Comparison of ENCODE assay signal across 8 cellular contexts in the genomic region with DNA sequence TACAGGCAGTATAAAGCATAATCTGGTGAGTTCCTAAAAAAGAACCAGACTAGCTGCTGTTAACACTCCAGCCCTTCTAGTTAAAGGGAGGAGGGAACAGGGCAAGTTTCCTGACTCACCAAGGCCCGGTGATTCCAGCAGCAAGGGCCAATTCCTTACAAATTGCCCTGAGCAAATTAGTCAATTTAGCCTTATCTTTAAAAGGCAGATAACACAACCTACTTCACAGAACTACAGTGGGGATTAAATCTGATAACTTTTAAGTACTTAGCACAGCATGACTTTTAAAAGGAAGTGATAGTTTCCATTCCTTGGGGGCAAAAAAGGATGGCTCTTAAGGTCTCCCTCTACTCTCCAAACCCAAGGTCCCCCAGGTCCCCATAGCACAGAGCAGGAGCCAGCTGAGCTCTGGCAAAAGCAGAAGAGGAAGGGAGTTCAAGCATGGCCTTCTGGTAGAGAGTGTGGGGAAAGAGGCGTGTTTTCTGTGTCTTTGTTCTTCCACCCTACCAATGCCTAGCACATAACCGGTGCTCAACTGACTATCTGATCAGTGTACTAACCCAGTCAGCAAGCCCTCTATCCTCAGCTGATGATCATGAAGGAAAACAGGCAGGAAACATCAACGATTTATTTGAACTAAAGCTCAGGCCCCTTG. TPM values are rescaled to one million over a fixed set of nuclear protein-coding genes. Genes with fewer than 3 reads are reported as not detected.
A peak's percentile ranks its signal among the peaks of the same experiment; 100 is the strongest.
DNase-seq lines count a peak whose midpoint lies in the region; ATAC-seq and TF ChIP-seq lines count a peak whose summit lies in the region.

No MANE protein-coding gene starts in this region.

- DNase-seq in activated CD4-positive, alpha-beta T cell treated with anti-CD3 and anti-CD28 coated beads for 36 hours: no peak
- DNase-seq in activated CD4-positive, alpha-beta T cell treated with anti-CD3 and anti-CD28 coated beads, Interleukin-2, amount 50 U/mL, for 1 hour: no peak
- DNase-seq in HL-60 (ENCODE audit: low read depth in 1 of 2, low spot score in 1 of 2) (peak in 1 of 2 experiments; percentile 80), retinal pigment epithelial cell (ENCODE audit: low read depth) (peak; percentile 60), midbrain (lab: John Stamatoyannopoulos, UW) (no peak)
- no peak for DNase-seq in activated naive CD8-positive, alpha-beta T cell treated with anti-CD3 and anti-CD28 coated beads for 36 hours

- no peak overlapping the region for H3K4me3 ChIP-seq in HL-60 (replicated peaks; ENCODE audit: insufficient read depth, low read length)
- H3K4me3 ChIP-seq in retinal pigment epithelial cell (ENCODE audit: low read length): no peak overlapping the region

- TF ChIP-seq CTCF in HL-60 (IDR thresholded peaks at IDR 0.05; ENCODE audit: insufficient read depth, low read length): no peak
- no peak for TF ChIP-seq CTCF in retinal pigment epithelial cell (conservative IDR thresholded peaks at IDR 0.05; ENCODE audit: low read depth, low read length)

- peak overlapping the region; percentile 58 for H3K27ac Mint-ChIP-seq in activated CD4-positive, alpha-beta T cell treated with anti-CD3 and anti-CD28 coated beads for 36 hours
- H3K27ac Mint-ChIP-seq in activated naive CD8-positive, alpha-beta T cell treated with anti-CD3 and anti-CD28 coated beads for 36 hours: peak overlapping the region; percentile 79

- H3K4me1 Mint-ChIP-seq in activated CD4-positive, alpha-beta T cell treated with anti-CD3 and anti-CD28 coated beads for 36 hours: peaks cover 71% of the 10 kb centered on the region
- peaks cover 70% of the 10 kb centered on the region for H3K4me1 Mint-ChIP-seq in activated naive CD8-positive, alpha-beta T cell treated with anti-CD3 and anti-CD28 coated beads for 36 hours

- no peaks in the 10 kb centered on the region for H3K27me3 ChIP-seq in HL-60 (ENCODE audit: insufficient read depth, poor library complexity, severe bottlenecking)

- POLR2A ChIA-PET in activated CD4-positive, alpha-beta T cell treated with anti-CD3 and anti-CD28 coated beads for 36 hours (lab: Charles Lee): no interaction called here

- no peak for ATAC-seq in activated CD4-positive, alpha-beta T cell treated with anti-CD3 and anti-CD28 coated beads for 36 hours
- no peak for ATAC-seq in HG03196 (IDR thresholded peaks at IDR 0.05; ENCODE audit: unreplicated experiment)
- ATAC-seq in HG03159 (IDR thresholded peaks at IDR 0.05; ENCODE audit: unreplicated experiment): no peak

- CTCF ChIA-PET in activated CD4-positive, alpha-beta T cell treated with anti-CD3 and anti-CD28 coated beads for 36 hours (lab: Charles Lee): no interaction called here

- H3K36me3 Mint-ChIP-seq in activated CD4-positive, alpha-beta T cell treated with anti-CD3 and anti-CD28 coated beads for 36 hours (ENCODE audit: low read depth): peaks cover 30% of the 10 kb centered on the region
- H3K36me3 Mint-ChIP-seq in activated naive CD8-positive, alpha-beta T cell treated with anti-CD3 and anti-CD28 coated beads for 36 hours: peaks cover 61% of the 10 kb centered on the region

- peak overlapping the region; percentile 4 for H3K4me3 Mint-ChIP-seq in activated CD4-positive, alpha-beta T cell treated with anti-CD3 and anti-CD28 coated beads for 36 hours
- peak overlapping the region; percentile 51 for H3K4me3 Mint-ChIP-seq in activated naive CD8-positive, alpha-beta T cell treated with anti-CD3 and anti-CD28 coated beads for 36 hours

- H3K9me3 Mint-ChIP-seq in activated CD4-positive, alpha-beta T cell treated with anti-CD3 and anti-CD28 coated beads for 36 hours (ENCODE audit: low read depth): peaks cover 5% of the 10 kb centered on the region
- peaks cover 4% of the 10 kb centered on the region for H3K9me3 Mint-ChIP-seq in activated naive CD8-positive, alpha-beta T cell treated with anti-CD3 and anti-CD28 coated beads for 36 hours

- peaks cover 2% of the 10 kb centered on the region for H3K27me3 Mint-ChIP-seq in activated CD4-positive, alpha-beta T cell treated with anti-CD3 and anti-CD28 coated beads for 36 hours
- peaks cover 3% of the 10 kb centered on the region for H3K27me3 Mint-ChIP-seq in activated naive CD8-positive, alpha-beta T cell treated with anti-CD3 and anti-CD28 coated beads for 36 hours

- H3K27ac ChIP-seq in HL-60 (replicated peaks): peak overlapping the region; percentile 22; the same call in 1 of the 2 replicates

- intact Hi-C loops in activated CD4-positive, alpha-beta T cell treated with anti-CD3 and anti-CD28 coated beads for 36 hours (cut with DNase I, micrococcal nuclease): no loop called here

RNA-seq across cellular contexts. Expression of a gene that starts 4.0 kb away (rescaled TPM):
- 10 to 100 TPM; 86.9 to 92.1 TPM for total RNA-seq in activated CD4-positive, alpha-beta T cell treated with anti-CD3 and anti-CD28 coated beads for 36 hours
- total RNA-seq in activated naive CD8-positive, alpha-beta T cell treated with anti-CD3 and anti-CD28 coated beads for 36 hours: 100 to 1,000 TPM; 123 to 128 TPM
